In genomic region chr1:27391511-27392095, GRCh38 we compare ENCODE assay signal across 8 cellular contexts. TPM values are rescaled to one million over a fixed set of nuclear protein-coding genes. Genes with fewer than 3 reads are reported as not detected.
DNase-seq lines count a peak whose midpoint lies in the region; ATAC-seq and TF ChIP-seq lines count a peak whose summit lies in the region.

No MANE protein-coding gene starts in this region.

- TF ChIP-seq CTCF in GM12864 (IDR thresholded peaks at IDR 0.05; ENCODE audit: low read depth, low read length, missing control alignments): no peak
- no peak for TF ChIP-seq CTCF in right atrium auricular region (IDR thresholded peaks at IDR 0.05)

- ATAC-seq in HG03432 (IDR thresholded peaks at IDR 0.05; ENCODE audit: unreplicated experiment) (no peak), GM21717 (IDR thresholded peaks at IDR 0.05; ENCODE audit: unreplicated experiment) (no peak), HG03521 (IDR thresholded peaks at IDR 0.05; ENCODE audit: unreplicated experiment) (no peak)

- H3K9me3 ChIP-seq in right atrium auricular region: no peaks in the 10 kb centered on the region

- intact Hi-C loops in posterior vena cava (cut with DNase I): loop anchor here (5.0 to 10.0 kb wide), 3 partner anchors 34 to 273 kb away; no protein-coding TSS in a partner anchor

- H3K27me3 ChIP-seq in right atrium auricular region: no peaks in the 10 kb centered on the region

- H3K4me1 ChIP-seq in right atrium auricular region: peaks cover 0 to 37% of the 10 kb centered on the region in 2 donors

- H3K4me3 ChIP-seq in GM12864 (ENCODE audit: low read depth, low read length) (peak overlapping the region; percentile 11), right atrium auricular region (peak overlapping the region; percentile 56 to 70)

- no peak for DNase-seq in GM12864 (ENCODE audit: low read depth)
- peak; percentile 4 for DNase-seq in NCI-H774 (lab: John Stamatoyannopoulos, UW)
- peak in 47 of 58 donors; percentile 13 to 75 (median 48) for DNase-seq in anterior cingulate cortex (lab: John Stamatoyannopoulos, UW)
- DNase-seq in right atrium auricular region (ENCODE audit: low spot score): peak; percentile 80
- DNase-seq in posterior vena cava (ENCODE audit: low spot score): peak; percentile 83

- H3K27ac ChIP-seq in right atrium auricular region: peak overlapping the region; percentile 88 to 92

- H3K36me3 ChIP-seq in right atrium auricular region: no peaks in the 10 kb centered on the region

RNA-seq across cellular contexts. Expression of gene GPR3, which starts 0.8 kb away (rescaled TPM):
- 1 to 10 TPM; 2.9 to 4.4 TPM for total RNA-seq in right atrium auricular region
- total RNA-seq in posterior vena cava: 1 to 10 TPM in 1 of 2 donors, under 1 TPM in 1; 0.37 to 1.2 TPM

RNA-seq across cellular contexts. Expression of gene CD164L2, which starts 8.5 kb away (rescaled TPM):
- total RNA-seq in right atrium auricular region (not detected), posterior vena cava (not detected)

RNA-seq across cellular contexts. Expression of gene FCN3, which starts 17.0 kb away (rescaled TPM):
- total RNA-seq in right atrium auricular region (10 to 100 TPM; 21.1 to 36.6 TPM), posterior vena cava (10 to 100 TPM; 10.4 to 11.6 TPM)

RNA-seq across cellular contexts. Expression of gene MAP3K6, which starts 24.8 kb away (rescaled TPM):
- total RNA-seq in right atrium auricular region (10 to 100 TPM; 31.3 to 42.1 TPM), posterior vena cava (10 to 100 TPM; 72.8 to 94.3 TPM)

RNA-seq across cellular contexts. Expression of gene SYTL1, which starts 49.8 kb away (rescaled TPM):
- total RNA-seq in right atrium auricular region (1 to 10 TPM; 1.3 to 1.8 TPM), posterior vena cava (1 to 10 TPM; 1.6 to 1.9 TPM)
